2 cellular contexts compared by ENCODE assay signal in the genomic region with DNA sequence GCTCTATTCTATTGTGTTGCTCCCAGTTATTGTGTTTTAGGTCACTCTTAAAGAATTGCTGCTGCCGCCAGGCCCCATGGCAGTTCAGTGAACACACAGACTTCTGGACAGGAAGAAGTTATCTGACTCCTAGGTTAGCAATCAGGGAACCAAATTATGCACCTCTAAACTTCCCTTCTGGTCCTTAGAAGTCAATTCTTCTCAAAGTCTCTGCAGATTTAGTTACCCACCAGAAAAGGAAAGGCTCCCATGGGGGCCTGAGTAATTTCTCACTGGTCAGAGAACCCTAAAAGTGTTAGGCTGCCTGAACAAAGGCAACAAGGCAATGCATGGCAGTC.
TF ChIP-seq lines count a peak whose summit lies in the region.

No MANE protein-coding gene starts in this region.

TF ChIP-seq in SK-N-SH, 30 proteins besides CTCF, POLR2A, EP300 and RAD21 (continued from another document):
- TF ChIP-seq, protein P1, sequence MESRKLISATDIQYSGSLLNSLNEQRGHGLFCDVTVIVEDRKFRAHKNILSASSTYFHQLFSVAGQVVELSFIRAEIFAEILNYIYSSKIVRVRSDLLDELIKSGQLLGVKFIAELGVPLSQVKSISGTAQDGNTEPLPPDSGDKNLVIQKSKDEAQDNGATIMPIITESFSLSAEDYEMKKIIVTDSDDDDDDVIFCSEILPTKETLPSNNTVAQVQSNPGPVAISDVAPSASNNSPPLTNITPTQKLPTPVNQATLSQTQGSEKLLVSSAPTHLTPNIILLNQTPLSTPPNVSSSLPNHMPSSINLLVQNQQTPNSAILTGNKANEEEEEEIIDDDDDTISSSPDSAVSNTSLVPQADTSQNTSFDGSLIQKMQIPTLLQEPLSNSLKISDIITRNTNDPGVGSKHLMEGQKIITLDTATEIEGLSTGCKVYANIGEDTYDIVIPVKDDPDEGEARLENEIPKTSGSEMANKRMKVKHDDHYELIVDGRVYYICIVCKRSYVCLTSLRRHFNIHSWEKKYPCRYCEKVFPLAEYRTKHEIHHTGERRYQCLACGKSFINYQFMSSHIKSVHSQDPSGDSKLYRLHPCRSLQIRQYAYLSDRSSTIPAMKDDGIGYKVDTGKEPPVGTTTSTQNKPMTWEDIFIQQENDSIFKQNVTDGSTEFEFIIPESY (IDR thresholded peaks at IDR 0.05; ENCODE audit: borderline replicate concordance, low read depth) = no peak
- TF ChIP-seq SIN3A (IDR thresholded peaks at IDR 0.05; ENCODE audit: borderline replicate concordance, low read depth, low read length) (peak; percentile 77; the same call in 1 of the 2 replicates), YY1 (IDR thresholded peaks at IDR 0.05; ENCODE audit: low read depth) (peak; percentile 64; the same call in 1 of the 2 replicates), CHD2 (IDR thresholded peaks at IDR 0.05; ENCODE audit: low read length, partially characterized antibody) (no peak), RFX5 (IDR thresholded peaks at IDR 0.05; ENCODE audit: low read length) (no peak), JUND (IDR thresholded peaks at IDR 0.05) (no peak)
- TF ChIP-seq, protein P2, sequence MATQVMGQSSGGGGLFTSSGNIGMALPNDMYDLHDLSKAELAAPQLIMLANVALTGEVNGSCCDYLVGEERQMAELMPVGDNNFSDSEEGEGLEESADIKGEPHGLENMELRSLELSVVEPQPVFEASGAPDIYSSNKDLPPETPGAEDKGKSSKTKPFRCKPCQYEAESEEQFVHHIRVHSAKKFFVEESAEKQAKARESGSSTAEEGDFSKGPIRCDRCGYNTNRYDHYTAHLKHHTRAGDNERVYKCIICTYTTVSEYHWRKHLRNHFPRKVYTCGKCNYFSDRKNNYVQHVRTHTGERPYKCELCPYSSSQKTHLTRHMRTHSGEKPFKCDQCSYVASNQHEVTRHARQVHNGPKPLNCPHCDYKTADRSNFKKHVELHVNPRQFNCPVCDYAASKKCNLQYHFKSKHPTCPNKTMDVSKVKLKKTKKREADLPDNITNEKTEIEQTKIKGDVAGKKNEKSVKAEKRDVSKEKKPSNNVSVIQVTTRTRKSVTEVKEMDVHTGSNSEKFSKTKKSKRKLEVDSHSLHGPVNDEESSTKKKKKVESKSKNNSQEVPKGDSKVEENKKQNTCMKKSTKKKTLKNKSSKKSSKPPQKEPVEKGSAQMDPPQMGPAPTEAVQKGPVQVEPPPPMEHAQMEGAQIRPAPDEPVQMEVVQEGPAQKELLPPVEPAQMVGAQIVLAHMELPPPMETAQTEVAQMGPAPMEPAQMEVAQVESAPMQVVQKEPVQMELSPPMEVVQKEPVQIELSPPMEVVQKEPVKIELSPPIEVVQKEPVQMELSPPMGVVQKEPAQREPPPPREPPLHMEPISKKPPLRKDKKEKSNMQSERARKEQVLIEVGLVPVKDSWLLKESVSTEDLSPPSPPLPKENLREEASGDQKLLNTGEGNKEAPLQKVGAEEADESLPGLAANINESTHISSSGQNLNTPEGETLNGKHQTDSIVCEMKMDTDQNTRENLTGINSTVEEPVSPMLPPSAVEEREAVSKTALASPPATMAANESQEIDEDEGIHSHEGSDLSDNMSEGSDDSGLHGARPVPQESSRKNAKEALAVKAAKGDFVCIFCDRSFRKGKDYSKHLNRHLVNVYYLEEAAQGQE (IDR thresholded peaks at IDR 0.05; ENCODE audit: low read depth, low read length) = no peak

TF ChIP-seq in SK-N-SH treated with all-trans-retinoic acid at 6 μM for 48 hours, 23 proteins besides CTCF, POLR2A, EP300 and RAD21 (continued from another document):
- TF ChIP-seq, protein P3, sequence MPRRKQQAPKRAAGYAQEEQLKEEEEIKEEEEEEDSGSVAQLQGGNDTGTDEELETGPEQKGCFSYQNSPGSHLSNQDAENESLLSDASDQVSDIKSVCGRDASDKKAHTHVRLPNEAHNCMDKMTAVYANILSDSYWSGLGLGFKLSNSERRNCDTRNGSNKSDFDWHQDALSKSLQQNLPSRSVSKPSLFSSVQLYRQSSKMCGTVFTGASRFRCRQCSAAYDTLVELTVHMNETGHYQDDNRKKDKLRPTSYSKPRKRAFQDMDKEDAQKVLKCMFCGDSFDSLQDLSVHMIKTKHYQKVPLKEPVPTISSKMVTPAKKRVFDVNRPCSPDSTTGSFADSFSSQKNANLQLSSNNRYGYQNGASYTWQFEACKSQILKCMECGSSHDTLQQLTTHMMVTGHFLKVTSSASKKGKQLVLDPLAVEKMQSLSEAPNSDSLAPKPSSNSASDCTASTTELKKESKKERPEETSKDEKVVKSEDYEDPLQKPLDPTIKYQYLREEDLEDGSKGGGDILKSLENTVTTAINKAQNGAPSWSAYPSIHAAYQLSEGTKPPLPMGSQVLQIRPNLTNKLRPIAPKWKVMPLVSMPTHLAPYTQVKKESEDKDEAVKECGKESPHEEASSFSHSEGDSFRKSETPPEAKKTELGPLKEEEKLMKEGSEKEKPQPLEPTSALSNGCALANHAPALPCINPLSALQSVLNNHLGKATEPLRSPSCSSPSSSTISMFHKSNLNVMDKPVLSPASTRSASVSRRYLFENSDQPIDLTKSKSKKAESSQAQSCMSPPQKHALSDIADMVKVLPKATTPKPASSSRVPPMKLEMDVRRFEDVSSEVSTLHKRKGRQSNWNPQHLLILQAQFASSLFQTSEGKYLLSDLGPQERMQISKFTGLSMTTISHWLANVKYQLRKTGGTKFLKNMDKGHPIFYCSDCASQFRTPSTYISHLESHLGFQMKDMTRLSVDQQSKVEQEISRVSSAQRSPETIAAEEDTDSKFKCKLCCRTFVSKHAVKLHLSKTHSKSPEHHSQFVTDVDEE (CRISPR knock-in tag; IDR thresholded peaks at IDR 0.05) = no peak
- TF ChIP-seq, protein P4, sequence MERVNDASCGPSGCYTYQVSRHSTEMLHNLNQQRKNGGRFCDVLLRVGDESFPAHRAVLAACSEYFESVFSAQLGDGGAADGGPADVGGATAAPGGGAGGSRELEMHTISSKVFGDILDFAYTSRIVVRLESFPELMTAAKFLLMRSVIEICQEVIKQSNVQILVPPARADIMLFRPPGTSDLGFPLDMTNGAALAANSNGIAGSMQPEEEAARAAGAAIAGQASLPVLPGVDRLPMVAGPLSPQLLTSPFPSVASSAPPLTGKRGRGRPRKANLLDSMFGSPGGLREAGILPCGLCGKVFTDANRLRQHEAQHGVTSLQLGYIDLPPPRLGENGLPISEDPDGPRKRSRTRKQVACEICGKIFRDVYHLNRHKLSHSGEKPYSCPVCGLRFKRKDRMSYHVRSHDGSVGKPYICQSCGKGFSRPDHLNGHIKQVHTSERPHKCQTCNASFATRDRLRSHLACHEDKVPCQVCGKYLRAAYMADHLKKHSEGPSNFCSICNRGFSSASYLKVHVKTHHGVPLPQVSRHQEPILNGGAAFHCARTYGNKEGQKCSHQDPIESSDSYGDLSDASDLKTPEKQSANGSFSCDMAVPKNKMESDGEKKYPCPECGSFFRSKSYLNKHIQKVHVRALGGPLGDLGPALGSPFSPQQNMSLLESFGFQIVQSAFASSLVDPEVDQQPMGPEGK (CRISPR knock-in tag; IDR thresholded peaks at IDR 0.05; ENCODE audit: borderline replicate concordance) = no peak
- TF ChIP-seq ESRRG (CRISPR knock-in tag; IDR thresholded peaks at IDR 0.05) = no peak
- TF ChIP-seq ZNF70 (CRISPR knock-in tag; IDR thresholded peaks at IDR 0.05) = no peak
- TF ChIP-seq SNAI2 (CRISPR knock-in tag; IDR thresholded peaks at IDR 0.05) = no peak
- TF ChIP-seq, protein P5, sequence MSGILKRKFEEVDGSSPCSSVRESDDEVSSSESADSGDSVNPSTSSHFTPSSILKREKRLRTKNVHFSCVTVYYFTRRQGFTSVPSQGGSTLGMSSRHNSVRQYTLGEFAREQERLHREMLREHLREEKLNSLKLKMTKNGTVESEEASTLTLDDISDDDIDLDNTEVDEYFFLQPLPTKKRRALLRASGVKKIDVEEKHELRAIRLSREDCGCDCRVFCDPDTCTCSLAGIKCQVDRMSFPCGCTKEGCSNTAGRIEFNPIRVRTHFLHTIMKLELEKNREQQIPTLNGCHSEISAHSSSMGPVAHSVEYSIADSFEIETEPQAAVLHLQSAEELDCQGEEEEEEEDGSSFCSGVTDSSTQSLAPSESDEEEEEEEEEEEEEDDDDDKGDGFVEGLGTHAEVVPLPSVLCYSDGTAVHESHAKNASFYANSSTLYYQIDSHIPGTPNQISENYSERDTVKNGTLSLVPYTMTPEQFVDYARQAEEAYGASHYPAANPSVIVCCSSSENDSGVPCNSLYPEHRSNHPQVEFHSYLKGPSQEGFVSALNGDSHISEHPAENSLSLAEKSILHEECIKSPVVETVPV (CRISPR knock-in tag; IDR thresholded peaks at IDR 0.05) = no peak
- no peak for TF ChIP-seq ZNF8 (CRISPR knock-in tag; IDR thresholded peaks at IDR 0.05)
TF ChIP-seq in SK-N-SH treated with all-trans-retinoic acid at 6 μM for 48 hours: peak in this region for 0.
